ENCODE assay signal across 1 cellular context in genomic region chr1:182685186-182685585, GRCh38.
TF ChIP-seq lines count a peak whose summit lies in the region.

No MANE protein-coding gene starts in this region.

TF ChIP-seq in GM23338, 12 proteins besides CTCF, POLR2A, EP300 and RAD21 (continued from another document):
- TF ChIP-seq ZNF462 (CRISPR knock-in tag; IDR thresholded peaks at IDR 0.05) (no peak), NANOG (IDR thresholded peaks at IDR 0.05; ENCODE audit: borderline replicate concordance) (no peak)
